17 cellular contexts compared by ENCODE assay signal in genomic region chr9:128895556-128895955, GRCh38. TPM values are rescaled to one million over a fixed set of nuclear protein-coding genes. Genes with fewer than 3 reads are reported as not detected.
DNase-seq lines count a peak whose midpoint lies in the region; ATAC-seq, FAIRE-seq and TF ChIP-seq lines count a peak whose summit lies in the region.
"Had no signal": no experiment of that assay in that cellular context is flagged by ENCODE, and none has a peak within 500 bp of the region (broad histone marks: within the 10 kb centered on the region; RNA-seq: fewer than 3 reads in every experiment).

No MANE protein-coding gene starts in this region.

- peaks cover 54% of the 10 kb centered on the region for H3K36me3 Mint-ChIP-seq in GM23338 (ENCODE audit: low read depth)

- ATAC-seq in GM23338: peak; percentile 90
- no peak for ATAC-seq in left lung
- ATAC-seq: HepG2, mucosa of descending colon had no signal

- H3K79me2 ChIP-seq in GM23338 (replicated peaks; ENCODE audit: insufficient read depth): peaks cover 70% of the 10 kb centered on the region

- H3K27ac ChIP-seq in 22Rv1: peak overlapping the region; percentile 93
- H3K27ac ChIP-seq in GM23338 (ENCODE audit: low read depth): no peak overlapping the region; the same call in 1 of the 2 replicates
- no peak overlapping the region for H3K27ac ChIP-seq in left lung
- no peak overlapping the region for H3K27ac ChIP-seq in transverse colon
- H3K27ac ChIP-seq: BLaER1, esophagus muscularis mucosa had no signal

- H3K4me1 Mint-ChIP-seq in GM23338: peaks cover 44% of the 10 kb centered on the region

- 0 out of 2 replicates have a peak, but pooled peaks cover 3% of the 10 kb centered on the region for H3F3A ChIP-seq in GM23338 (replicated peaks; ENCODE audit: low read depth)

- H3K9me3 Mint-ChIP-seq in GM23338: no peaks in the 10 kb centered on the region

- H3K27me3 ChIP-seq in GM23338 (ENCODE audit: insufficient read depth) (no peaks in the 10 kb centered on the region), left lung (no peaks in the 10 kb centered on the region), transverse colon (no peaks in the 10 kb centered on the region)
- H3K27me3 ChIP-seq: BLaER1, esophagus muscularis mucosa had no signal

- H3K4me3 ChIP-seq in GM23338: no peak overlapping the region
- H3K4me3 ChIP-seq in left lung: no peak overlapping the region
- no peak overlapping the region for H3K4me3 ChIP-seq in transverse colon
- H3K4me3 ChIP-seq: BLaER1, esophagus muscularis mucosa, mucosa of descending colon had no signal

- no peak overlapping the region for H2AFZ ChIP-seq in GM23338

- intact Hi-C loops in left lung (cut with DNase I) (no loop called here), transverse colon (cut with DNase I; ENCODE audit: low total_unique reads) (no loop called here)

- no peak overlapping the region for H3K4me2 ChIP-seq in GM23338
- H3K4me2 ChIP-seq: BLaER1 had no signal

- DNase-seq in GM23338 (ENCODE audit: low spot score) (peak; percentile 54), amniotic epithelial cell (ENCODE audit: low read depth) (peak; percentile 76), left kidney (ENCODE audit: low read depth, low spot score) (peak; percentile 51), NCI-H1694 (lab: John Stamatoyannopoulos, UW) (no peak), HTR-8/SVneo (ENCODE audit: insufficient read length, low spot score) (no peak), left lung (no peak), transverse colon (no peak)
- DNase-seq: activated effector memory CD4-positive, alpha-beta T cell treated with anti-CD3 and anti-CD28 coated beads, Interleukin-2, amount 50 U/mL, for 16 hours; mucosa of descending colon; NCI-H1092 treated with DMSO at 0.1 percent for 48 hours; stimulated activated CD4-positive, alpha-beta T cell treated with anti-CD3 and anti-CD28 coated beads, Interleukin-2, amount 100 ng/mL, for 24 hours had no signal

- H3K9me3 ChIP-seq in left lung: no peaks in the 10 kb centered on the region
- H3K9me3 ChIP-seq in transverse colon: no peaks in the 10 kb centered on the region
- H3K9me3 ChIP-seq: BLaER1, esophagus muscularis mucosa, mucosa of descending colon had no signal

- TF ChIP-seq POLR2A in transverse colon (IDR thresholded peaks at IDR 0.05): no peak

- WGBS in transverse colon (ENCODE audit: low coverage in 1 of 2), 2 donors: 86% methylated on average over 4 of the region's 4 CpGs; no CpG with 5 or more reads in 1 of the 2 donors

- H3K36me3 ChIP-seq in GM23338 (ENCODE audit: insufficient read depth) (peaks cover 11% of the 10 kb centered on the region), left lung (peaks cover 0 to 75% of the 10 kb centered on the region in 2 donors), transverse colon (peaks cover 0 to 16% (median 4%) of the 10 kb centered on the region in 4 donors)

- peaks cover 36% of the 10 kb centered on the region for H4K20me1 ChIP-seq in GM23338 (replicated peaks; ENCODE audit: insufficient read depth)

- H3K4me1 ChIP-seq in GM23338 (ENCODE audit: insufficient read depth) (peaks cover 11% of the 10 kb centered on the region; the same call in 1 of the 2 replicates), left lung (peaks cover 10 to 59% of the 10 kb centered on the region in 2 donors), transverse colon (peaks cover 25 to 52% (median 28%) of the 10 kb centered on the region in 4 donors)

- TF ChIP-seq CTCF in 22Rv1 (IDR thresholded peaks at IDR 0.05) (no peak), GM23338 (conservative IDR thresholded peaks at IDR 0.05; ENCODE audit: low read depth in 2 of 2) (no peak), left lung (IDR thresholded peaks at IDR 0.05) (no peak), transverse colon (IDR thresholded peaks at IDR 0.05) (no peak)

- H3K27me3 Mint-ChIP-seq in GM23338 (ENCODE audit: insufficient read depth, low read depth, poor library complexity): peaks cover 4% of the 10 kb centered on the region
- H3K27me3 Mint-ChIP-seq: activated CD4-positive, alpha-beta T cell treated with anti-CD3 and anti-CD28 coated beads for 36 hours had no signal

- TF ChIP-seq EP300 in transverse colon (IDR thresholded peaks at IDR 0.05; ENCODE audit: low read depth): no peak

- H3K9me2 ChIP-seq in GM23338 (ENCODE audit: insufficient read depth): no peaks in the 10 kb centered on the region

- in situ Hi-C loops in transverse colon (cut with MboI; ENCODE audit: low pct_ligation_motif_present in 1 of 4, low pct_unique_long_range_greater_than_20kb in 1 of 4, low sequenced_read_pairs in 3 of 4): no loop called here

- no peak for FAIRE-seq in HTR-8/SVneo (lab: Jason Lieb, UNC)
- FAIRE-seq: GM18507, HepG2 had no signal

- H3K27ac Mint-ChIP-seq in GM23338: peak overlapping the region; percentile 15; the same call in 1 of the 2 replicates

- H3K4me3 Mint-ChIP-seq in GM23338: no peak overlapping the region
- H3K4me3 Mint-ChIP-seq: activated CD4-positive, alpha-beta T cell treated with anti-CD3 and anti-CD28 coated beads for 36 hours had no signal

TF ChIP-seq in GM23338, 12 proteins besides CTCF, POLR2A, EP300 and RAD21 (continues in another document):
- TF ChIP-seq NANOG (IDR thresholded peaks at IDR 0.05; ENCODE audit: borderline replicate concordance) (no peak), JUNB (IDR thresholded peaks at IDR 0.05; ENCODE audit: unreplicated experiment) (no peak), STAT1 (IDR thresholded peaks at IDR 0.05; ENCODE audit: unreplicated experiment) (no peak)

RNA-seq across cellular contexts. Expression of gene LRRC8A, which starts 13.6 kb away (rescaled TPM):
- 75.7 and 80.5 TPM in 2 replicates for total RNA-seq in GM23338 (2014; rRNA removed; shearing (Covaris generic))
- 35.3 and 37.3 TPM in 2 replicates for polyA plus RNA-seq in GM23338 (2016; fragmentation: Nextera tagmentation; extraction: Ambion mirVana)
- total RNA-seq in left lung (10 to 100 TPM; 61.9 to 70.6 TPM), transverse colon (100 to 1,000 TPM in 1 of 4 donors, 10 to 100 TPM in 3; 29.4 to 116 (median 35.5) TPM)

RNA-seq across cellular contexts. Expression of gene KYAT1, which starts 13.8 kb away (rescaled TPM):
- 29.8 and 34.0 TPM in 2 replicates for total RNA-seq in GM23338 (2014; rRNA removed; shearing (Covaris generic))
- 23.0 and 26.1 TPM in 2 replicates for polyA plus RNA-seq in GM23338 (2016; fragmentation: Nextera tagmentation; extraction: Ambion mirVana)
- 1 to 10 TPM; 6.2 to 7.4 TPM for total RNA-seq in left lung
- 1 to 10 TPM in 2 of 4 donors, not detected in 2; 1.6 to 3.5 TPM for total RNA-seq in transverse colon

RNA-seq across cellular contexts. Expression of gene PHYHD1, which starts 25.2 kb away (rescaled TPM):
- total RNA-seq in GM23338 (2014; rRNA removed; shearing (Covaris generic)): 4.1 and 10.4 TPM in 2 replicates
- 16.8 and 23.4 TPM in 2 replicates for polyA plus RNA-seq in GM23338 (2016; fragmentation: Nextera tagmentation; extraction: Ambion mirVana)
- total RNA-seq in left lung (10 to 100 TPM; 32.6 to 49.4 TPM), transverse colon (10 to 100 TPM in 1 of 4 donors, 1 to 10 TPM in 3; 3.2 to 22.4 (median 5.5) TPM)

RNA-seq across cellular contexts. Expression of gene DOLK, which starts 51.8 kb away (rescaled TPM):
- total RNA-seq in GM23338 (2014; rRNA removed; shearing (Covaris generic)): 20.2 and 21.3 TPM in 2 replicates
- 9.8 and 10.3 TPM in 2 replicates for polyA plus RNA-seq in GM23338 (2016; fragmentation: Nextera tagmentation; extraction: Ambion mirVana)
- 10 to 100 TPM; 14.9 to 19.4 TPM for total RNA-seq in left lung
- 10 to 100 TPM in 3 of 4 donors, 1 to 10 TPM in 1; 9.2 to 20.6 (median 11.7) TPM for total RNA-seq in transverse colon

RNA-seq across cellular contexts. Expression of gene NUP188, which starts 51.9 kb away (rescaled TPM):
- total RNA-seq in GM23338 (2014; rRNA removed; shearing (Covaris generic)): 107 and 117 TPM in 2 replicates
- 25.5 and 28.4 TPM in 2 replicates for polyA plus RNA-seq in GM23338 (2016; fragmentation: Nextera tagmentation; extraction: Ambion mirVana)
- total RNA-seq in left lung (10 to 100 TPM; 42.6 to 60.9 TPM), transverse colon (10 to 100 TPM; 18.0 to 79.3 (median 38.4) TPM)

Comparison
In these comparisons a context has a peak if more than half of its experiments do, and no peak if none do; other contexts are left out.
1. DNase-seq: peak in GM23338 (single experiment), amniotic epithelial cell (single experiment) and left kidney (single experiment); none in NCI-H1694 (single experiment), HTR-8/SVneo (single experiment), left lung (0 of 2) and transverse colon (single experiment).